Comparison of ENCODE assay signal across 8 cellular contexts in the genomic region with DNA sequence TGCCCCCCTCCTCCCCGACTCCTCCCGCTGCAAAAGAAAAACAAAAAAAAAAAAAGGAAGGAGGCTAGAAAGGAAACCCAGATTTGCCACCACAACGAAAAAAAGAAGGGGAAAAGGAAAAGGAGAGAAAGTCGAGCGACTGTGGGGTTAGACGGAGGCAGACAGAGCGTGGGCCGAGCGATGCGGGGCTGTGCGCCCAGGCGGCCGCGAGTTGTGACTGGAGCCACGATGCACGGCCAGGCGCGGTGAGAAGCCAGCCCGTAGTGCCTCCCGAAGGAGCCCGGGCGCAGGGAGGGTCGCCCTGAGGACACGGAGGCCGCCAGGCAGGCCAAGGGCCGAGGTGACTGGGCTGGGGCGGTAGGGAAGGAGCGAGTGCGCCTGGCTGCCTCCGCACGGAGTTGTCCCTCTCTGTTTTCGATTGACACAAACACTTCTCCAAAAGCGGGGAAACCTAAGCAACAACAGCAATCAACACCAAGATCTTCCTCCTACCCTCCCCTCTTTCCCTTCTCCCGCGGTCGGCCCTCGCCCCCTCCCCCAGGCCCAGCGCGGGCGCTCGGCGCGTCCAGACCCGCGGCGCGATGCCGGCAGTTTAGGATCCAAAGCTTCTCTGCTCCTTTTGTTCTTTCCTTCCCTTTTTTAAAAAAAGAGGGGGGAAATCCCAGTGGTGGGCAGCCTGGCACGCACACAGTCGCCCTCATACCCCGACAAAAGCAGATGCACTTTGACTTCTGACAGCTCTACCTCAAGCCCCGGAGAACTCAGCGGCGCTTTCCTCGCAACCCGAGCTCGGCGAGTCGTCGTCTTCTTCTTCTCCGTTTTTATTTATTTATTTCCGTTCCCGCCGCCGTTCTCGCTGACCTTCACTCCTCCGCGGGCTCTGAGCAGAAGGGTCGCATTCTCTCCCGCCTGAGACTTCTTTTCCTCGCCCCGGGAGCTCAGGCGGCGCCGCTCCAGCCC. TPM values are rescaled to one million over a fixed set of nuclear protein-coding genes. Genes with fewer than 3 reads are reported as not detected.
DNase-seq lines count a peak whose midpoint lies in the region; ATAC-seq lines count a peak whose summit lies in the region.

Gene LHX1, plus strand, starts transcription at position 475 of the 960 bp plus-strand sequence. CDS start 723 bp downstream, outside the sequence.

- peak within 1 kb of the TSS; percentile 75 to 90 (median 80) for H3K4me3 Mint-ChIP-seq in CD8-positive, alpha-beta memory T cell
- H3K4me3 Mint-ChIP-seq in IgD-negative memory B cell: peak within 1 kb of the TSS; percentile 75 to 96 (median 90)
- H3K4me3 Mint-ChIP-seq in activated naive CD8-positive, alpha-beta T cell treated with anti-CD3 and anti-CD28 coated beads, Interleukin-2, amount 50 U/mL, for 24 hours: peak within 1 kb of the TSS; percentile 71
- H3K4me3 Mint-ChIP-seq in naive thymus-derived CD8-positive, alpha-beta T cell: peak within 1 kb of the TSS; percentile 65 to 87 (median 83)

- H3K27ac Mint-ChIP-seq in CD8-positive, alpha-beta memory T cell: peak within 1 kb of the TSS in 5 of 8 donors; percentile 12 to 87 (median 54)
- H3K27ac Mint-ChIP-seq in IgD-negative memory B cell: peak within 1 kb of the TSS; percentile 74 to 93 (median 80)
- peak within 1 kb of the TSS; percentile 27 for H3K27ac Mint-ChIP-seq in activated naive CD8-positive, alpha-beta T cell treated with anti-CD3 and anti-CD28 coated beads, Interleukin-2, amount 50 U/mL, for 24 hours
- peak within 1 kb of the TSS in 3 of 10 donors; percentile 37 to 84 (median 43) for H3K27ac Mint-ChIP-seq in naive thymus-derived CD8-positive, alpha-beta T cell

- H3K27ac ChIP-seq in CD8-positive, alpha-beta memory T cell (ENCODE audit: low read depth, low read length): no peak within 1 kb of the TSS

- peaks cover 63 to 90% (median 72%) of the 10 kb centered on the region in 3 donors for H3K4me1 Mint-ChIP-seq in CD8-positive, alpha-beta memory T cell
- H3K4me1 Mint-ChIP-seq in IgD-negative memory B cell: peaks cover 9 to 25% (median 23%) of the 10 kb centered on the region in 3 donors
- peaks cover 58% of the 10 kb centered on the region for H3K4me1 Mint-ChIP-seq in activated naive CD8-positive, alpha-beta T cell treated with anti-CD3 and anti-CD28 coated beads, Interleukin-2, amount 50 U/mL, for 24 hours
- peaks cover 34 to 93% (median 73%) of the 10 kb centered on the region in 4 donors for H3K4me1 Mint-ChIP-seq in naive thymus-derived CD8-positive, alpha-beta T cell

- ATAC-seq in activated naive CD8-positive, alpha-beta T cell treated with anti-CD3 and anti-CD28 coated beads, Interleukin-2, amount 50 U/mL, for 24 hours: no peak
- ATAC-seq in naive thymus-derived CD8-positive, alpha-beta T cell: peak; percentile 20 to 31
- ATAC-seq in sciatic nerve: no peak

- DNase-seq in CD8-positive, alpha-beta memory T cell: no peak
- DNase-seq in activated naive CD8-positive, alpha-beta T cell treated with anti-CD3 and anti-CD28 coated beads, Interleukin-2, amount 50 U/mL, for 24 hours: peak; percentile 22
- DNase-seq in naive thymus-derived CD8-positive, alpha-beta T cell: peak in 2 of 10 donors; percentile 17 to 23
- DNase-seq in activated gamma-delta T cell (lab: John Stamatoyannopoulos, UW): no peak
- DNase-seq in sciatic nerve (ENCODE audit: low spot score): no peak
- DNase-seq in epidermal melanocyte (ENCODE audit: insufficient read length, low spot score): no peak
- DNase-seq in HuH-7.5 (ENCODE audit: low spot score): no peak

- POLR2A ChIA-PET in CD8-positive, alpha-beta memory T cell (lab: Charles Lee): interaction anchor here (1.9 kb wide), 1 partner anchor 11 kb away, joined by 7 read pairs; the partner anchor contains the start of gene AATF
- POLR2A ChIA-PET in naive thymus-derived CD8-positive, alpha-beta T cell (lab: Charles Lee): interaction anchor here (0.6 to 4.2 kb wide), 2 partner anchors 11 to 73 kb away, joined by 3 to 22 read pairs; partner anchors contain the start of gene AATF

- H3K9me3 ChIP-seq in CD8-positive, alpha-beta memory T cell (ENCODE audit: low read length): no peaks in the 10 kb centered on the region

- H3K9me3 Mint-ChIP-seq in CD8-positive, alpha-beta memory T cell: peaks cover 0 to 3% (median 2%) of the 10 kb centered on the region in 5 donors
- H3K9me3 Mint-ChIP-seq in IgD-negative memory B cell: peaks cover 0 to 9% (median 0%) of the 10 kb centered on the region in 3 donors
- H3K9me3 Mint-ChIP-seq in activated naive CD8-positive, alpha-beta T cell treated with anti-CD3 and anti-CD28 coated beads, Interleukin-2, amount 50 U/mL, for 24 hours: no peaks in the 10 kb centered on the region
- H3K9me3 Mint-ChIP-seq in naive thymus-derived CD8-positive, alpha-beta T cell: peaks cover 0 to 5% (median 0%) of the 10 kb centered on the region in 9 donors

- intact Hi-C loops in sciatic nerve (cut with DNase I): no loop called here

- peak within 1 kb of the TSS; percentile 39 for H3K4me3 ChIP-seq in CD8-positive, alpha-beta memory T cell (ENCODE audit: low read length)

- no peaks in the 10 kb centered on the region for H3K36me3 ChIP-seq in CD8-positive, alpha-beta memory T cell (ENCODE audit: insufficient read depth, low read length)

- CTCF ChIA-PET in CD8-positive, alpha-beta memory T cell (lab: Charles Lee): no interaction called here

- peaks cover 0 to 3% (median 0%) of the 10 kb centered on the region in 3 donors for H3K36me3 Mint-ChIP-seq in CD8-positive, alpha-beta memory T cell
- H3K36me3 Mint-ChIP-seq in IgD-negative memory B cell: peaks cover 1% of the 10 kb centered on the region
- no peaks in the 10 kb centered on the region for H3K36me3 Mint-ChIP-seq in activated naive CD8-positive, alpha-beta T cell treated with anti-CD3 and anti-CD28 coated beads, Interleukin-2, amount 50 U/mL, for 24 hours (ENCODE audit: low read depth)
- peaks cover 0 to 9% (median 0%) of the 10 kb centered on the region in 3 donors for H3K36me3 Mint-ChIP-seq in naive thymus-derived CD8-positive, alpha-beta T cell

- peaks cover 96% of the 10 kb centered on the region for H3K27me3 ChIP-seq in CD8-positive, alpha-beta memory T cell (ENCODE audit: insufficient read depth, low read length, poor library complexity, severe bottlenecking)

- H3K4me1 ChIP-seq in CD8-positive, alpha-beta memory T cell (ENCODE audit: insufficient read depth, low read length): peaks cover 72% of the 10 kb centered on the region

- peaks cover 84 to 88% of the 10 kb centered on the region in 2 donors for H3K27me3 Mint-ChIP-seq in CD8-positive, alpha-beta memory T cell
- H3K27me3 Mint-ChIP-seq in IgD-negative memory B cell: peaks cover 81% of the 10 kb centered on the region
- H3K27me3 Mint-ChIP-seq in activated naive CD8-positive, alpha-beta T cell treated with anti-CD3 and anti-CD28 coated beads, Interleukin-2, amount 50 U/mL, for 24 hours: peaks cover 87% of the 10 kb centered on the region
- peaks cover 49 to 93% (median 68%) of the 10 kb centered on the region in 5 donors for H3K27me3 Mint-ChIP-seq in naive thymus-derived CD8-positive, alpha-beta T cell

RNA-seq across cellular contexts. Expression of gene LHX1, which starts in this region (rescaled TPM):
- under 1 TPM; 0.46 to 0.51 TPM for total RNA-seq in CD8-positive, alpha-beta memory T cell
- not detected for polyA plus RNA-seq in CD8-positive, alpha-beta memory T cell
- polyA plus RNA-seq in IgD-negative memory B cell: not detected
- total RNA-seq in naive thymus-derived CD8-positive, alpha-beta T cell: not detected
- polyA plus RNA-seq in naive thymus-derived CD8-positive, alpha-beta T cell: not detected
- not detected for total RNA-seq in sciatic nerve

Comparison
In these comparisons a context has a peak if more than half of its experiments do, and no peak if none do; other contexts are left out.
1. Peak in ATAC-seq in naive thymus-derived CD8-positive, alpha-beta T cell; RNA of the gene not detected or under 1 TPM.